ENCODE assay signal across 8 cellular contexts in the genomic region with DNA sequence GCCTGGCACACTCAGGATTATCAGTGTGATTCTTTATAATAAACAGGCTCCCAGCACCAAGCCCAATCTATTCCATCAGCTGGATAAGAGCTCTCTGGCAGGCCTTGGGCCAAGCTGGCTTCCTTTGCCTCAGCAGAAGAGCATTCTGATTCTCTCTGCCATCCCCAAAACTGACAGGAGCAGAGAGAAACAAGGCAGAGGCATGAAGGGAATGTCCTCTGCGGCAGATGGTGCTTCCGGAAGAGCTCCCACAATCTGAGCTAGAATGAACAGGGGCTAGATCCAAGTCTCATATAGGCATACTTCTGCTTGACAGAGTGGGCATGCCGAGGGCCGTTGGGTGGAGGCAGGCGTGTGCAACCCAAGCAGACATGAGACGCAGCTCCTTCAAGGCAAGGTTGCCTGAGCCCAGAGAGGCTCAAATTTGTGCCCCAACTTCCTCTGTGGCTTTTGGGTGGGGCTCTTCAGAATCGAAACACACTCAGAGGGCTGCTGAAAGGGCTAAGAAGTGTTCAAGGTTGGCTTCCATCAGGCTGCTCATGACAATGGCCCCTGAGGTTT. TPM values are rescaled to one million over a fixed set of nuclear protein-coding genes. Genes with fewer than 3 reads are reported as not detected.
A peak's percentile ranks its signal among the peaks of the same experiment; 100 is the strongest.
DNase-seq lines count a peak whose midpoint lies in the region; ATAC-seq and TF ChIP-seq lines count a peak whose summit lies in the region.

No MANE protein-coding gene starts in this region.

- peak overlapping the region; percentile 56 for H2BK5ac ChIP-seq in IMR-90 (ENCODE audit: low read depth, low read length, poor library complexity, severe bottlenecking)

- H3K4me2 ChIP-seq in BLaER1 (peak overlapping the region; percentile 57), IMR-90 (ENCODE audit: low read depth, low read length) (peak overlapping the region; percentile 0)

- no peak for TF ChIP-seq CTCF in IMR-90 (conservative IDR thresholded peaks at IDR 0.05; ENCODE audit: low read depth, low read length)

- 0 out of 3 replicates have a peak overlapping the region, but pooled peaks have one; percentile 26 for H2BK15ac ChIP-seq in IMR-90 (ENCODE audit: low read depth, low read length)

- H3K4me1 ChIP-seq in BLaER1 (peaks cover 36% of the 10 kb centered on the region), IMR-90 (ENCODE audit: control insufficient read depth, insufficient read depth, low read length) (peaks cover 38% of the 10 kb centered on the region)

- peak overlapping the region; percentile 64 for H2BK120ac ChIP-seq in IMR-90 (ENCODE audit: low read depth, low read length)

- H3K36me3 ChIP-seq in BLaER1 (peaks cover 44% of the 10 kb centered on the region), IMR-90 (ENCODE audit: control insufficient read depth, insufficient read depth, low read length) (peaks cover 30% of the 10 kb centered on the region)

- H3K9me3 ChIP-seq in BLaER1: no peaks in the 10 kb centered on the region
- H3K9me3 ChIP-seq in IMR-90 (ENCODE audit: control insufficient read depth, insufficient read depth, low read length): no peaks in the 10 kb centered on the region

- in situ Hi-C loops in IMR-90 (cut with MboI; ENCODE audit: low sequenced_read_pairs): no loop called here

- CTCF ChIA-PET in IMR-90 (lab: Yijun Ruan, JAX): interaction anchor here (1.0 to 2.0 kb wide), 2 partner anchors 12 to 33 kb away, joined by 3 to 8 read pairs; no protein-coding TSS in a partner anchor

- ATAC-seq in GM19372 (IDR thresholded peaks at IDR 0.05; ENCODE audit: low read depth, unreplicated experiment) (peak; percentile 45), IMR-90 (ENCODE audit: low read depth) (no peak)

- no peak for TF ChIP-seq RAD21 in IMR-90 (IDR thresholded peaks at IDR 0.05; ENCODE audit: low read length)

- H2AK9ac ChIP-seq in IMR-90 (replicated peaks; ENCODE audit: low read depth, low read length, poor library complexity): peak overlapping the region; percentile 29

- peak overlapping the region; percentile 28; the same call in 1 of the 2 replicates for H2BK20ac ChIP-seq in IMR-90 (ENCODE audit: low read depth, low read length)

- H3K23ac ChIP-seq in IMR-90 (ENCODE audit: low read depth, low read length): peak overlapping the region; percentile 83

- peaks cover 14% of the 10 kb centered on the region for H3K9me1 ChIP-seq in IMR-90 (ENCODE audit: insufficient read depth, low read length)

- intact Hi-C loops in IMR-90 (cut with micrococcal nuclease): no loop called here

- peak overlapping the region; percentile 73 for H4K91ac ChIP-seq in IMR-90 (ENCODE audit: insufficient read depth, low read depth, low read length)

- H4K5ac ChIP-seq in IMR-90 (ENCODE audit: low read depth, low read length): no peak overlapping the region; the same call in 1 of the 2 replicates

- peak overlapping the region in 1 of 2 experiments; percentile 56; a peak in 2 of 4 replicates for H4K8ac ChIP-seq in IMR-90 (ENCODE audit: low read depth in 2 of 2, low read length in 2 of 2)

- H3K14ac ChIP-seq in IMR-90 (replicated peaks; ENCODE audit: low read depth, low read length): peak overlapping the region; percentile 72

- dilution Hi-C loops in IMR-90 (cut with HindIII; ENCODE audit: low sequenced_read_pairs, unreplicated experiment): no loop called here

- TF ChIP-seq POLR2A in IMR-90 (IDR thresholded peaks at IDR 0.05; ENCODE audit: low read depth, low read length): no peak

- H3K27ac ChIP-seq in BLaER1: no peak overlapping the region
- H3K27ac ChIP-seq in IMR-90 (ENCODE audit: insufficient read depth, low read length): peak overlapping the region; percentile 48

- H3K56ac ChIP-seq in IMR-90 (ENCODE audit: extremely low read depth, insufficient read depth, low read length): peak overlapping the region; percentile 30; the same call in 1 of the 2 replicates

- H3K9ac ChIP-seq in BLaER1 (0 out of 2 replicates have a peak overlapping the region, but pooled peaks have one; percentile 5), IMR-90 (ENCODE audit: low read depth, low read length) (no peak overlapping the region)

- DNase-seq in IMR-90: no peak
- peak; percentile 33 for DNase-seq in activated CD8-positive, alpha-beta memory T cell treated with anti-CD3 and anti-CD28 coated beads, Interleukin-2, amount 50 U/mL, for 4 hours
- peak; percentile 65 for DNase-seq in iris pigment epithelial cell (ENCODE audit: low read depth)
- no peak for DNase-seq in T1000 (lab: John Stamatoyannopoulos, UW)
- DNase-seq in HuH-7 (ENCODE audit: low spot score): no peak
- DNase-seq in NCI-H146 (lab: John Stamatoyannopoulos, UW): no peak

- BruUV-seq in IMR-90 (replicated peaks; lab: Mats Ljungman, UMichigan): no TSS peak

- peak overlapping the region; percentile 84 for H3K4ac ChIP-seq in IMR-90 (ENCODE audit: low read depth, low read length)

- no peaks in the 10 kb centered on the region for H4K20me1 ChIP-seq in BLaER1
- H4K20me1 ChIP-seq in IMR-90 (ENCODE audit: insufficient read depth, low read length): peaks cover 48% of the 10 kb centered on the region

- H2AFZ ChIP-seq in IMR-90 (replicated peaks; ENCODE audit: low read length, poor library complexity): peak overlapping the region; percentile 4

- H2AK5ac ChIP-seq in IMR-90 (ENCODE audit: low read depth, low read length): peak overlapping the region; percentile 73

- H3K27me3 ChIP-seq in BLaER1 (no peaks in the 10 kb centered on the region), IMR-90 (ENCODE audit: control insufficient read depth, insufficient read depth, low read length) (no peaks in the 10 kb centered on the region)

- 87% methylated on average over 7 of the region's 7 CpGs; no CpG with 5 or more reads in 1 of the 2 experiments for WGBS in IMR-90 (ENCODE audit: extremely low coverage in 2 of 2, insufficient read length in 1 of 2), 2 experiments

- H3K79me1 ChIP-seq in IMR-90 (ENCODE audit: low read depth in 1 of 2, low read length in 2 of 2): peaks cover 17 to 64% of the 10 kb centered on the region in 2 experiments

- H3K4me3 ChIP-seq in BLaER1: no peak overlapping the region
- H3K4me3 ChIP-seq in IMR-90 (ENCODE audit: insufficient read depth, low read depth, low read length): no peak overlapping the region

- POLR2A ChIA-PET in IMR-90 (lab: Charles Lee; ENCODE audit: unreplicated experiment): interaction anchor here (0.5 to 1.4 kb wide), 3 partner anchors 10 to 495 kb away, joined by 3 to 16 read pairs (median 9); no protein-coding TSS in a partner anchor

- H3K18ac ChIP-seq in IMR-90 (ENCODE audit: low read depth, low read length): no peak overlapping the region; the same call in 1 of the 2 replicates

TF ChIP-seq in IMR-90, 13 proteins besides CTCF, POLR2A, EP300 and RAD21:
- TF ChIP-seq, protein P1, sequence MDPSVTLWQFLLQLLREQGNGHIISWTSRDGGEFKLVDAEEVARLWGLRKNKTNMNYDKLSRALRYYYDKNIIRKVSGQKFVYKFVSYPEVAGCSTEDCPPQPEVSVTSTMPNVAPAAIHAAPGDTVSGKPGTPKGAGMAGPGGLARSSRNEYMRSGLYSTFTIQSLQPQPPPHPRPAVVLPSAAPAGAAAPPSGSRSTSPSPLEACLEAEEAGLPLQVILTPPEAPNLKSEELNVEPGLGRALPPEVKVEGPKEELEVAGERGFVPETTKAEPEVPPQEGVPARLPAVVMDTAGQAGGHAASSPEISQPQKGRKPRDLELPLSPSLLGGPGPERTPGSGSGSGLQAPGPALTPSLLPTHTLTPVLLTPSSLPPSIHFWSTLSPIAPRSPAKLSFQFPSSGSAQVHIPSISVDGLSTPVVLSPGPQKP (IDR thresholded peaks at IDR 0.05; ENCODE audit: borderline replicate concordance, low read depth, low read length): no peak
- TF ChIP-seq CHD1 (IDR thresholded peaks at IDR 0.05; ENCODE audit: low read depth, low read length) (no peak), FOS (IDR thresholded peaks at IDR 0.05; ENCODE audit: low read depth, low read length) (no peak), MAFK (IDR thresholded peaks at IDR 0.05; ENCODE audit: low read depth, low read length) (no peak), SMC3 (IDR thresholded peaks at IDR 0.05; ENCODE audit: low read depth, low read length) (no peak), CEBPB (IDR thresholded peaks at IDR 0.05; ENCODE audit: low read depth, low read length) (no peak), NFE2L2 (IDR thresholded peaks at IDR 0.05; ENCODE audit: low read depth, low read length) (no peak), RFX5 (IDR thresholded peaks at IDR 0.05; ENCODE audit: low read depth, low read length) (no peak), BHLHE40 (IDR thresholded peaks at IDR 0.05; ENCODE audit: low read depth, low read length) (no peak), RCOR1 (IDR thresholded peaks at IDR 0.05; ENCODE audit: insufficient replicate concordance, low read length) (no peak), MXI1 (IDR thresholded peaks at IDR 0.05; ENCODE audit: borderline replicate concordance, low read depth, low read length) (no peak), MAZ (IDR thresholded peaks at IDR 0.05; ENCODE audit: borderline replicate concordance, low read depth, low read length) (no peak)
- TF ChIP-seq, protein P2, sequence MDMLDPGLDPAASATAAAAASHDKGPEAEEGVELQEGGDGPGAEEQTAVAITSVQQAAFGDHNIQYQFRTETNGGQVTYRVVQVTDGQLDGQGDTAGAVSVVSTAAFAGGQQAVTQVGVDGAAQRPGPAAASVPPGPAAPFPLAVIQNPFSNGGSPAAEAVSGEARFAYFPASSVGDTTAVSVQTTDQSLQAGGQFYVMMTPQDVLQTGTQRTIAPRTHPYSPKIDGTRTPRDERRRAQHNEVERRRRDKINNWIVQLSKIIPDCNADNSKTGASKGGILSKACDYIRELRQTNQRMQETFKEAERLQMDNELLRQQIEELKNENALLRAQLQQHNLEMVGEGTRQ (IDR thresholded peaks at IDR 0.05; ENCODE audit: low read depth, low read length): no peak

RNA-seq across cellular contexts. Expression of a gene that starts 4.0 kb away (rescaled TPM):
- 430 and 460 TPM in 2 replicates for total RNA-seq in IMR-90 (2012; rRNA removed)
- 333 and 339 TPM in 2 replicates for polyA plus RNA-seq in IMR-90 (2012; rRNA removed)
- polyA plus RNA-seq in IMR-90 (2012; cell fraction: cytosol; rRNA removed): 193 and 197 TPM in 2 replicates
- 292 and 717 TPM in 2 replicates for polyA plus RNA-seq in IMR-90 (2012; cell fraction: nucleus; rRNA removed; ENCODE audit: low replicate concordance)

RNA-seq across cellular contexts. Expression of a gene that starts 50.9 kb away (rescaled TPM):
- total RNA-seq in IMR-90 (2012; rRNA removed): not detected in 2 replicates
- polyA plus RNA-seq in IMR-90 (2012; rRNA removed): not detected in 2 replicates
- not detected in 2 replicates for polyA plus RNA-seq in IMR-90 (2012; cell fraction: cytosol; rRNA removed)
- polyA plus RNA-seq in IMR-90 (2012; cell fraction: nucleus; rRNA removed; ENCODE audit: low replicate concordance): 0.08 TPM in 1 of 2 replicates, not detected in the other

Comparison
In these comparisons a context has a peak if more than half of its experiments do, and no peak if none do; other contexts are left out.
1. DNase-seq: peak in activated CD8-positive, alpha-beta memory T cell treated with anti-CD3 and anti-CD28 coated beads, Interleukin-2, amount 50 U/mL, for 4 hours (single experiment) and iris pigment epithelial cell (single experiment); none in IMR-90 (single experiment), T1000 (single experiment), HuH-7 (single experiment) and NCI-H146 (single experiment).